ENCODE assay signal across 20 cellular contexts in genomic region chr3:73569246-73569760, GRCh38. TPM values are rescaled to one million over a fixed set of nuclear protein-coding genes. Genes with fewer than 3 reads are reported as not detected.
"Had no signal": no experiment of that assay in that cellular context is flagged by ENCODE, and none has a peak within 500 bp of the region (broad histone marks: within the 10 kb centered on the region; RNA-seq: fewer than 3 reads in every experiment).

No MANE protein-coding gene starts in this region.

- H3K4me1 ChIP-seq: suprapubic skin, upper lobe of left lung had no signal

- H3K27me3 Mint-ChIP-seq: effector memory CD8-positive, alpha-beta T cell had no signal

- H3K9me3 Mint-ChIP-seq: activated naive CD4-positive, alpha-beta T cell treated with anti-CD3 and anti-CD28 coated beads for 36 hours; activated T-helper 1 cell treated with anti-CD3 and anti-CD28 coated beads, Interleukin-12 subunit alpha, Interleukin-12 subunit beta, Interleukin-2, Interleukin-4 antibody, amounts not matched to agents 30 ng/mL and 10 ng/mL and 1 ng/mL, durations not matched to agents 14 hours and 24 hours and 36 hours; memory B cell; WTC11 had no signal

- H3K4me1 Mint-ChIP-seq: central memory CD8-positive, alpha-beta T cell; memory B cell had no signal

- ATAC-seq: body of pancreas; effector memory CD8-positive, alpha-beta T cell; left lobe of liver; WTC11 had no signal

- H3K27me3 ChIP-seq: adrenal gland, body of pancreas, suprapubic skin, upper lobe of left lung had no signal

- H3K27ac ChIP-seq: adrenal gland, body of pancreas, neutrophil, SK-N-MC, suprapubic skin, upper lobe of left lung had no signal

- H3K27ac Mint-ChIP-seq: activated naive CD4-positive, alpha-beta T cell treated with anti-CD3 and anti-CD28 coated beads for 36 hours; activated T-helper 1 cell treated with anti-CD3 and anti-CD28 coated beads, Interleukin-12 subunit alpha, Interleukin-12 subunit beta, Interleukin-2, Interleukin-4 antibody, amounts not matched to agents 30 ng/mL and 10 ng/mL and 1 ng/mL, durations not matched to agents 14 hours and 24 hours and 36 hours; effector memory CD8-positive, alpha-beta T cell; memory B cell; WTC11 had no signal

- H3K9me3 ChIP-seq: adrenal gland, body of pancreas, neutrophil, suprapubic skin, upper lobe of left lung had no signal

- DNase-seq: activated CD4-positive, alpha-beta T cell treated with anti-CD3 and anti-CD28 coated beads for 48 hours; activated naive CD4-positive, alpha-beta T cell treated with anti-CD3 and anti-CD28 coated beads for 36 hours; adrenal gland; body of pancreas; effector memory CD8-positive, alpha-beta T cell; erythroblast; glutamatergic neuron; right cardiac atrium; stimulated activated CD4-positive, alpha-beta T cell treated with anti-CD3 and anti-CD28 coated beads, Interleukin-12 subunit alpha, Interleukin-12 subunit beta, amount 100 ng/mL, for 4 hours; stimulated activated naive CD4-positive, alpha-beta T cell treated with Interleukin-2 at 50 U/mL for 16 hours; upper lobe of left lung had no signal

- H3K4me3 Mint-ChIP-seq: activated naive CD4-positive, alpha-beta T cell treated with anti-CD3 and anti-CD28 coated beads for 36 hours; activated T-helper 1 cell treated with anti-CD3 and anti-CD28 coated beads, Interleukin-12 subunit alpha, Interleukin-12 subunit beta, Interleukin-2, Interleukin-4 antibody, amounts not matched to agents 30 ng/mL and 10 ng/mL and 1 ng/mL, durations not matched to agents 14 hours and 24 hours and 36 hours; central memory CD8-positive, alpha-beta T cell; effector memory CD8-positive, alpha-beta T cell; memory B cell; WTC11 had no signal

- H3K4me3 ChIP-seq: adrenal gland, body of pancreas, SK-N-MC, suprapubic skin, upper lobe of left lung had no signal

- H3K36me3 Mint-ChIP-seq: memory B cell, WTC11 had no signal

- H3K36me3 ChIP-seq: adrenal gland, neutrophil, suprapubic skin, upper lobe of left lung had no signal

RNA-seq across cellular contexts. Expression of gene PDZRN3, which starts 55.4 kb away (rescaled TPM):
- total RNA-seq: activated naive CD4-positive, alpha-beta T cell treated with anti-CD3 and anti-CD28 coated beads for 36 hours; activated T-helper 1 cell treated with anti-CD3 and anti-CD28 coated beads, Interleukin-12 subunit alpha, Interleukin-12 subunit beta, Interleukin-2, Interleukin-4 antibody, amounts not matched to agents 30 ng/mL and 10 ng/mL and 1 ng/mL, durations not matched to agents 14 hours and 24 hours and 36 hours; T-helper 1 cell treated with Interleukin-12 subunit alpha and Interleukin-12 subunit beta and Interleukin-4 antibody, amounts not matched to agents 30 ng/mL and 1 ng/mL, for 36 hours had no signal
